Comparison of ENCODE assay signal across 8 cellular contexts in the genomic region with DNA sequence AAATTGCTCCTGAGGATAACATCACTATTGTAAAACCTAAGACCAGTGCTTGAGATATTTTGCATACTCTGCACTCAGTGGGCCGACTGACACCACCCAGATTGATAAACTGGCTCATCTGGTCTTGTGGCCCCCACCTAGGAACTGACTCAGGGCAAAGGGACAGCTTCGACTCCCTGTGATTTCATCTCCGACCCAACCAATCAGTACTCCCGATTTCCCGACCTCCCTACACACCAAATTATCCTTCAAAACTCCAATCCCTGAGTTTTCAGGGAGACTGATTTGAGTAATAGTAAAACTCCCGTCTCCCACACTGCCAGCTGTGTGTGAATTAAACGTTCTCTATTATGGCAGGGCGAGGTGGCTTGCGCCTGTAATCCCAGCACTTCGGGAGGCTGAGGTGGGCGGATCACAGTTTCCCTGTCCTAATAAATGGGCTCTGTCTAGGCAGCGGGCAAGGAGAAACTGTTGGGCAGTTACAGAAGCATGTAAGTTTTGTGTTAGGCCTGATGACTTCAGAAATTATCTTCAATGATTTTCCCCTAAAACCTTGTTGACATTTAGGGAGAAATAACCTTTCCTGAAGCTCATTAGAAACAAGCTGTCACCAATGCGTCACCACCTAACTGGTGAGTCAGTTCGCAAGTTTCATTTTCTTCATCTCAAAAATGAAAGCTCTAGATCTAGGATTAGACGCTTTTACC. TPM values are rescaled to one million over a fixed set of nuclear protein-coding genes. Genes with fewer than 3 reads are reported as not detected.
DNase-seq lines count a peak whose midpoint lies in the region; TF ChIP-seq lines count a peak whose summit lies in the region.

No MANE protein-coding gene starts in this region.

- H3K4me1 ChIP-seq in breast epithelium (peaks cover 5 to 9% of the 10 kb centered on the region in 2 donors), mesodermal cell (ENCODE audit: control insufficient read depth, insufficient read depth, low read length, poor library complexity, severe bottlenecking) (peaks cover 43% of the 10 kb centered on the region), vagina (peaks cover 66% of the 10 kb centered on the region)

- H3K4me3 ChIP-seq in breast epithelium (peak overlapping the region in 1 of 3 donors; percentile 24), mesodermal cell (ENCODE audit: extremely low read depth, insufficient read depth, low read length, poor library complexity, severe bottlenecking) (peak overlapping the region; percentile 16), vagina (peak overlapping the region in 1 of 2 donors; percentile 8)

- H3K27ac ChIP-seq in breast epithelium (peak overlapping the region; percentile 87 to 98), mesodermal cell (ENCODE audit: low read depth, low read length, severe bottlenecking) (peak overlapping the region; percentile 100), vagina (peak overlapping the region; percentile 100)

- TF ChIP-seq CTCF in breast epithelium (IDR thresholded peaks at IDR 0.05) (no peak), vagina (IDR thresholded peaks at IDR 0.05) (no peak)

- H3K27me3 ChIP-seq in breast epithelium (no peaks in the 10 kb centered on the region), vagina (no peaks in the 10 kb centered on the region)

- intact Hi-C loops in breast epithelium (cut with DNase I; ENCODE audit: low total_unique reads) (no loop called here), vagina (cut with DNase I) (no loop called here), posterior vena cava (cut with DNase I) (loop anchor here in 1 of 2 donors (5.0 kb wide), 1 partner anchor 1657 kb away; no protein-coding TSS in a partner anchor)

- DNase-seq in Caki2 (ENCODE audit: low read depth), result peak; percentile 63
- peak; percentile 62 for DNase-seq in NCI-H460 (ENCODE audit: extremely low read depth, low read depth)
- DNase-seq in breast epithelium (ENCODE audit: low spot score in 2 of 2), result no peak
- no peak for DNase-seq in vagina (ENCODE audit: extremely low spot score in 2 of 2)
- DNase-seq in ecto neural progenitor cell (ENCODE audit: low spot score), result no peak
- DNase-seq in NCI-H2107 (lab: John Stamatoyannopoulos, UW), result no peak
- no peak for DNase-seq in posterior vena cava (ENCODE audit: low spot score)

- TF ChIP-seq POLR2A in breast epithelium (IDR thresholded peaks at IDR 0.05) (no peak), vagina (IDR thresholded peaks at IDR 0.05) (no peak)

- WGBS in mesodermal cell (ENCODE audit: insufficient coverage in 2 of 2), 2 experiments, result 48 to 58% methylated on average over 7 to 11 of the region's 15 CpGs

- no peaks in the 10 kb centered on the region for H3K9me3 ChIP-seq in breast epithelium
- no peaks in the 10 kb centered on the region for H3K9me3 ChIP-seq in mesodermal cell (ENCODE audit: control insufficient read depth, low read length)
- H3K9me3 ChIP-seq in vagina, result no peaks in the 10 kb centered on the region

- in situ Hi-C loops in Caki2 (cut with HindIII; ENCODE audit: low pct_unique_long_range_greater_than_20kb, low sequenced_read_pairs), result no loop called here

- no peaks in the 10 kb centered on the region for H3K36me3 ChIP-seq in breast epithelium
- no peaks in the 10 kb centered on the region for H3K36me3 ChIP-seq in mesodermal cell (ENCODE audit: control insufficient read depth, insufficient read depth, low read length)
- no peaks in the 10 kb centered on the region for H3K36me3 ChIP-seq in vagina

RNA-seq across cellular contexts. Expression of gene UBC, which starts 5.3 kb away (rescaled TPM):
- total RNA-seq in Caki2 (2014; rRNA removed; shearing (Covaris generic); ENCODE audit: low replicate concordance), result 1,534 and 1,708 TPM in 2 replicates
- total RNA-seq in NCI-H460 (2014; rRNA removed; shearing (Covaris generic)), result 1,852 and 1,911 TPM in 2 replicates
- polyA plus RNA-seq in NCI-H460 (2014; cell fraction: nucleus; rRNA removed), result 800 and 1,047 TPM in 2 replicates
- 1,000 to 10,000 TPM; 1,552 to 1,797 (median 1,598) TPM for total RNA-seq in breast epithelium
- polyA plus RNA-seq in mesodermal cell (2013, experiment 1 of 2), result 1,245 TPM
- 1,003 TPM for polyA plus RNA-seq in mesodermal cell (2013, experiment 2 of 2)
- total RNA-seq in vagina, result 2,671 TPM
- 1,000 to 10,000 TPM in 1 of 2 donors, 100 to 1,000 TPM in 1; 993 to 1,405 TPM for total RNA-seq in posterior vena cava

RNA-seq across cellular contexts. Expression of gene SCARB1, which starts 56.1 kb away (rescaled TPM):
- 83.6 and 119 TPM in 2 replicates for total RNA-seq in Caki2 (2014; rRNA removed; shearing (Covaris generic); ENCODE audit: low replicate concordance)
- 103 and 115 TPM in 2 replicates for total RNA-seq in NCI-H460 (2014; rRNA removed; shearing (Covaris generic))
- polyA plus RNA-seq in NCI-H460 (2014; cell fraction: nucleus; rRNA removed), result 436 and 554 TPM in 2 replicates
- total RNA-seq in breast epithelium (10 to 100 TPM; 18.4 to 61.3 (median 20.2) TPM), vagina (20.6 TPM), posterior vena cava (10 to 100 TPM; 13.0 to 14.3 TPM)
- 27.8 TPM for polyA plus RNA-seq in mesodermal cell (2013, experiment 1 of 2)
- 20.4 TPM for polyA plus RNA-seq in mesodermal cell (2013, experiment 2 of 2)

Comparison
In these comparisons a context has a peak if more than half of its experiments do, and no peak if none do; other contexts are left out.
1. DNase-seq: peak in Caki2 (single experiment) and NCI-H460 (single experiment); none in breast epithelium (0 of 2), vagina (0 of 2), ecto neural progenitor cell (single experiment), NCI-H2107 (single experiment) and posterior vena cava (single experiment).
2. Peak in every context shown above with its lines, with median percentiles within 50 percentile points of each other: H3K27ac ChIP-seq.